18 cellular contexts compared by ENCODE assay signal in the genomic region with DNA sequence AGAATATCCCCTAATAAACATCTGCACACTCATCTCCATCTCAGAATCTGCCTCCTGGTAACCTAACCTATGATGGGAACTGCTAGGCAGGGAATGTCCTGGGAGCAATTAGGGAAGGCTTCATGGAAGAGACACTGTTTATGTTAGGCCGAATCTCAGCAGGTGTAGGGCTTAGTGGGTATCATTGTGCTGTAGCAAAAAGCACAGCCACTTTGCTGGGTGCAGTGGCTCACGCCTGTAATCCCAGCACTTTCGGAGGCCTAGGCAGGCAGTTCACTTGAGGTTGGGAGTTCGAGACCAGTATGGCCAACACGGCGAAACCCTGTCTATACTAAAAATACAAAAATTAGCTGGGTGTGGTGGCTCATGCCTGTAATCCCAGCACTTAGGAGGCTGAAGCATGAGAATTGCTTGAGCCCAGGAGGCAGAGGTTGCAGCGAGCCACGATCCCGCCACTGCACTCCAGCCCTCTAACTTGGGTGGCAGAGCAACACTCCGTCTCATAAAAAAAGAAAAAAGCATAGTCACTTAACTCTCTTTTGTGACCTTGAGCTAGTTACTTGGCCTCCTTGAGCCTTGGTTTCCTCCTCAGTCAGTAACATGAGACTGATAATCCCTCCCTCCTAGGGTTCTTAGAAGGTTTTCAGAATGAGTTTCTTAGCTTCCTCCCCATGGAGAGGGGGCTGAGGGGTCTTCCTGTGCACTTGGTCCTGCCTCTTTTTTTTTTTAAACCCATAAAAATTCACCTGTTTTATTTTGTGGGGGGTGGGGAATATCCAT. TPM values are rescaled to one million over a fixed set of nuclear protein-coding genes. Genes with fewer than 3 reads are reported as not detected.
"Had no signal": no experiment of that assay in that cellular context is flagged by ENCODE, and none has a peak within 500 bp of the region (broad histone marks: within the 10 kb centered on the region; RNA-seq: fewer than 3 reads in every experiment).

No MANE protein-coding gene starts in this region.

- H3K27ac ChIP-seq: adrenal gland, cardiac muscle cell, left ventricle myocardium inferior, thyroid gland had no signal

- DNase-seq: activated CD4-positive, alpha-beta memory T cell treated with anti-CD3 and anti-CD28 coated beads, Interleukin-2, amount 10 ng/mL, durations not matched to agents 7 days and 5 days; activated effector memory CD4-positive, alpha-beta T cell treated with Interleukin-2 at 50 U/mL for 16 hours; activated T-cell treated with anti-CD3 and anti-CD28 coated beads, Interleukin-2, amount 50 U/mL, for 4 hours; adrenal gland; left ventricle myocardium inferior; mucosa of descending colon; naive thymus-derived CD8-positive, alpha-beta T cell; retina had no signal

- H3K4me1 ChIP-seq: adrenal gland had no signal

- ATAC-seq: activated T-cell treated with anti-CD3 and anti-CD28 coated beads, Interleukin-2, amount 50 U/mL, for 4 hours; mucosa of descending colon; naive thymus-derived CD8-positive, alpha-beta T cell; stimulated activated memory B cell treated with anti-CD40 and anti-IgM and Interleukin-4, amounts not matched to agents 10 μg/mL and 1 μg/mL and 100 μg/mL, for 72 hours had no signal

- H3K27me3 ChIP-seq: adrenal gland, cardiac muscle cell, thyroid gland had no signal

- H3K27ac Mint-ChIP-seq: activated CD4-positive, alpha-beta memory T cell treated with anti-CD3 and anti-CD28 coated beads, Interleukin-2, amount 10 ng/mL, durations not matched to agents 7 days and 5 days; activated naive CD4-positive, alpha-beta T cell treated with anti-CD3 and anti-CD28 coated beads, Interleukin-2, amount 50 U/mL, for 24 hours; memory B cell; naive thymus-derived CD8-positive, alpha-beta T cell; stimulated activated memory B cell treated with anti-CD40 and anti-IgM and Interleukin-4, amounts not matched to agents 10 μg/mL and 1 μg/mL and 100 μg/mL, for 72 hours had no signal

- H3K4me3 Mint-ChIP-seq: activated CD4-positive, alpha-beta memory T cell treated with anti-CD3 and anti-CD28 coated beads, Interleukin-2, amount 10 ng/mL, durations not matched to agents 7 days and 5 days; activated naive CD4-positive, alpha-beta T cell treated with anti-CD3 and anti-CD28 coated beads, Interleukin-2, amount 50 U/mL, for 24 hours; activated T-cell treated with anti-CD3 and anti-CD28 coated beads, Interleukin-2, amount 50 U/mL, for 4 hours; memory B cell; stimulated activated memory B cell treated with anti-CD40 and anti-IgM and Interleukin-4, amounts not matched to agents 10 μg/mL and 1 μg/mL and 100 μg/mL, for 72 hours had no signal

- FAIRE-seq: colon, keratinocyte, urothelium cell line had no signal

- H3K36me3 ChIP-seq: adrenal gland, cardiac muscle cell, thyroid gland had no signal

- H3K4me3 ChIP-seq: adrenal gland, cardiac muscle cell, left ventricle myocardium inferior, mucosa of descending colon, thyroid gland had no signal

- H3K9me3 Mint-ChIP-seq: activated CD4-positive, alpha-beta memory T cell treated with anti-CD3 and anti-CD28 coated beads, Interleukin-2, amount 10 ng/mL, durations not matched to agents 7 days and 5 days; activated naive CD4-positive, alpha-beta T cell treated with anti-CD3 and anti-CD28 coated beads, Interleukin-2, amount 50 U/mL, for 24 hours; activated T-cell treated with anti-CD3 and anti-CD28 coated beads, Interleukin-2, amount 50 U/mL, for 4 hours; memory B cell; naive thymus-derived CD8-positive, alpha-beta T cell; stimulated activated memory B cell treated with anti-CD40 and anti-IgM and Interleukin-4, amounts not matched to agents 10 μg/mL and 1 μg/mL and 100 μg/mL, for 72 hours had no signal

- H3K9me3 ChIP-seq: adrenal gland, left ventricle myocardium inferior, mucosa of descending colon, thyroid gland had no signal

RNA-seq across cellular contexts. Expression of gene RAB42, which starts 3.5 kb away (rescaled TPM):
- total RNA-seq: activated CD4-positive, alpha-beta memory T cell treated with anti-CD3 and anti-CD28 coated beads, Interleukin-2, amount 10 ng/mL, durations not matched to agents 7 days and 5 days; activated T-cell treated with anti-CD3 and anti-CD28 coated beads, Interleukin-2, amount 50 U/mL, for 4 hours; naive thymus-derived CD8-positive, alpha-beta T cell; T-helper 1 cell treated with Interleukin-12 subunit alpha and Interleukin-12 subunit beta and Interleukin-4 antibody, amounts not matched to agents 30 ng/mL and 1 ng/mL, for 36 hours had no signal
- polyA plus RNA-seq: naive thymus-derived CD8-positive, alpha-beta T cell had no signal

RNA-seq across cellular contexts. Expression of gene RNU11, which starts 52.8 kb away (rescaled TPM):
- total RNA-seq: activated CD4-positive, alpha-beta memory T cell treated with anti-CD3 and anti-CD28 coated beads, Interleukin-2, amount 10 ng/mL, durations not matched to agents 7 days and 5 days; activated T-cell treated with anti-CD3 and anti-CD28 coated beads, Interleukin-2, amount 50 U/mL, for 4 hours; adrenal gland; cardiac muscle cell; left ventricle myocardium inferior; mucosa of descending colon; naive thymus-derived CD8-positive, alpha-beta T cell; T-helper 1 cell treated with Interleukin-12 subunit alpha and Interleukin-12 subunit beta and Interleukin-4 antibody, amounts not matched to agents 30 ng/mL and 1 ng/mL, for 36 hours; thyroid gland had no signal
- polyA plus RNA-seq: adrenal gland; cardiac muscle cell; esophagus; keratinocyte; naive thymus-derived CD8-positive, alpha-beta T cell had no signal
